In the genomic region with DNA sequence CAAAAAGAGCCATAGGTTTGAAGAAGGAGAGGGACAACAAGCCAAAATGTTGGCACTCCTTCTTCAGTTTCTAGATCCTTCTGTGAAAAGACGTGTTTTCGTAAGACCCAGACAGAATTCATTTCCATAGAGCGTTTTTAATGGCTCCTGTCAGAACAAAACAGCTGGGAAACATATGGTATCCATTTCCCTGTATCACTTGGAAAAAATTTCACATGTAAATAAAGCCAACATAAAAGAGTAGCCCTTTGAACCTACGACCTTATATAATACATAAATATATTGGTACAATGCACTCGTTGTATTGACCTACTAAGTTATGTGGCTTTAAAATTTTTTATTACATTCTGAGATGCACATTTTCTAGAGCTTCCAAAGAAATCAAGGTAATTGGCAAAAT, we compare ENCODE assay signal across 20 cellular contexts.
A peak's percentile ranks its signal among the peaks of the same experiment; 100 is the strongest.
DNase-seq lines count a peak whose midpoint lies in the region; ATAC-seq and TF ChIP-seq lines count a peak whose summit lies in the region.
"Had no signal": no experiment of that assay in that cellular context is flagged by ENCODE, and none has a peak within 500 bp of the region (broad histone marks: within the 10 kb centered on the region; RNA-seq: fewer than 3 reads in every experiment).

No MANE protein-coding gene starts in this region.

- H3K27me3 Mint-ChIP-seq in type B pancreatic cell: no peaks in the 10 kb centered on the region
- peaks cover 12% of the 10 kb centered on the region for H3K27me3 Mint-ChIP-seq in activated CD4-positive, alpha-beta T cell treated with anti-CD3 and anti-CD28 coated beads for 36 hours

- intact Hi-C loops in activated CD4-positive, alpha-beta T cell treated with anti-CD3 and anti-CD28 coated beads for 36 hours (cut with DNase I, micrococcal nuclease): no loop called here
- intact Hi-C loops in adrenal gland (cut with DNase I): loop anchor here in 1 of 2 donors (10.0 kb wide), 1 partner anchor 135 kb away; no protein-coding TSS in a partner anchor

- no peak overlapping the region for H3K27ac Mint-ChIP-seq in type B pancreatic cell
- no peak overlapping the region for H3K27ac Mint-ChIP-seq in activated CD4-positive, alpha-beta T cell treated with anti-CD3 and anti-CD28 coated beads for 36 hours
- H3K27ac Mint-ChIP-seq: CD14-positive monocyte, IgD-negative memory B cell had no signal

- CTCF ChIA-PET in activated CD4-positive, alpha-beta T cell treated with anti-CD3 and anti-CD28 coated beads for 36 hours (lab: Charles Lee): no interaction called here

- no peak for TF ChIP-seq POLR2A in adrenal gland (IDR thresholded peaks at IDR 0.05)

- no peak overlapping the region for H3K4me2 ChIP-seq in GM23248 (ENCODE audit: unreplicated experiment)

- H3K4me3 ChIP-seq in GM23248 (no peak overlapping the region), adipocyte (ENCODE audit: low read length) (no peak overlapping the region), foreskin fibroblast (ENCODE audit: low read depth in 1 of 2, low read length in 2 of 2) (no peak overlapping the region), adrenal gland (no peak overlapping the region)
- H3K4me3 ChIP-seq: MG63, SK-N-MC had no signal

- H3K9me3 ChIP-seq in GM23248 (ENCODE audit: low read depth) (no peaks in the 10 kb centered on the region), adipocyte (ENCODE audit: control insufficient read depth, low read length) (no peaks in the 10 kb centered on the region), adrenal gland (replicated peaks in 1 of 3) (no peaks in the 10 kb centered on the region)
- H3K9me3 ChIP-seq: MG63 had no signal

- H3K27ac ChIP-seq in GM23248 (no peak overlapping the region), adrenal gland (no peak overlapping the region)
- H3K27ac ChIP-seq: SK-N-MC had no signal

- POLR2A ChIA-PET in activated CD4-positive, alpha-beta T cell treated with anti-CD3 and anti-CD28 coated beads for 36 hours (lab: Charles Lee): no interaction called here

- no peaks in the 10 kb centered on the region for H3K27me3 ChIP-seq in GM23248 (replicated peaks; ENCODE audit: insufficient read depth)
- no peaks in the 10 kb centered on the region for H3K27me3 ChIP-seq in adipocyte (replicated peaks; ENCODE audit: control insufficient read depth, insufficient read depth, low read length)
- no peaks in the 10 kb centered on the region for H3K27me3 ChIP-seq in adrenal gland

- no peaks in the 10 kb centered on the region for H3K9me2 ChIP-seq in GM23248 (ENCODE audit: insufficient read depth)

- peaks cover 7% of the 10 kb centered on the region for H3K36me3 Mint-ChIP-seq in type B pancreatic cell
- no peaks in the 10 kb centered on the region for H3K36me3 Mint-ChIP-seq in activated CD4-positive, alpha-beta T cell treated with anti-CD3 and anti-CD28 coated beads for 36 hours (ENCODE audit: low read depth)
- H3K36me3 Mint-ChIP-seq: CD14-positive monocyte, IgD-negative memory B cell had no signal

- H3K9ac ChIP-seq in GM23248: no peak overlapping the region
- no peak overlapping the region for H3K9ac ChIP-seq in adipocyte (ENCODE audit: low read length)

- H3F3A ChIP-seq in GM23248 (ENCODE audit: insufficient read depth): no peaks in the 10 kb centered on the region

- no peaks in the 10 kb centered on the region for H4K20me1 ChIP-seq in GM23248 (ENCODE audit: insufficient read depth)

- H3K9me3 Mint-ChIP-seq in type B pancreatic cell: no peaks in the 10 kb centered on the region
- no peaks in the 10 kb centered on the region for H3K9me3 Mint-ChIP-seq in activated CD4-positive, alpha-beta T cell treated with anti-CD3 and anti-CD28 coated beads for 36 hours (ENCODE audit: low read depth)
- H3K9me3 Mint-ChIP-seq: CD14-positive monocyte, IgD-negative memory B cell had no signal

- no peak for TF ChIP-seq CTCF in foreskin fibroblast (IDR thresholded peaks at IDR 0.05; ENCODE audit: low read depth, low read length)
- no peak for TF ChIP-seq CTCF in type B pancreatic cell (conservative IDR thresholded peaks at IDR 0.05)
- no peak for TF ChIP-seq CTCF in adrenal gland (IDR thresholded peaks at IDR 0.05)

- H3K79me2 ChIP-seq in GM23248 (ENCODE audit: insufficient read depth): no peaks in the 10 kb centered on the region

- no peak for ATAC-seq in activated CD4-positive, alpha-beta T cell treated with anti-CD3 and anti-CD28 coated beads for 36 hours
- ATAC-seq: HCT116 had no signal

- in situ Hi-C loops in GM23248 (cut with MboI): no loop called here

- H3K4me3 Mint-ChIP-seq in type B pancreatic cell: peak overlapping the region; percentile 5
- no peak overlapping the region for H3K4me3 Mint-ChIP-seq in activated CD4-positive, alpha-beta T cell treated with anti-CD3 and anti-CD28 coated beads for 36 hours
- H3K4me3 Mint-ChIP-seq: CD14-positive monocyte, IgD-negative memory B cell had no signal

- WGBS in GM23248 (ENCODE audit: low coverage in 1 of 2, low lambda C conversion rate in 2 of 2, missing lambda C conversion rate in 2 of 2), 2 experiments: 28 to 29% methylated on average over 5 of the region's 5 CpGs
- 59 to 77% (median 68%) methylated on average over 5 of the region's 5 CpGs for WGBS in adrenal gland, 4 donors

- H3K4me1 ChIP-seq in GM23248 (ENCODE audit: insufficient read depth) (0 out of 2 replicates have a peak, but pooled peaks cover 2% of the 10 kb centered on the region), adipocyte (ENCODE audit: control insufficient read depth, insufficient read depth, low read length) (no peaks in the 10 kb centered on the region), adrenal gland (replicated peaks in 1 of 2) (no peaks in the 10 kb centered on the region)

- H2AFZ ChIP-seq in GM23248: 0 out of 2 replicates have a peak overlapping the region, but pooled peaks have one; percentile 10

- no peak for DNase-seq in GM23248
- peak; percentile 53 for DNase-seq in adipocyte (ENCODE audit: low read depth)
- DNase-seq in foreskin fibroblast: peak; percentile 34 to 78
- no peak for DNase-seq in type B pancreatic cell (ENCODE audit: extremely low spot score, unreplicated experiment)
- no peak for DNase-seq in hypothalamus (lab: John Stamatoyannopoulos, UW)
- no peak for DNase-seq in activated CD4-positive, alpha-beta T cell treated with anti-CD3 and anti-CD28 coated beads for 36 hours
- DNase-seq in adrenal gland: no peak
- DNase-seq: ACHN, DND-41, Karpas-422, MG63, NCI-H1048, NCI-H1436 treated with DMSO at 0.1 percent for 48 hours, NCI-H2029 treated with DMSO at 0.1 percent for 48 hours, NCI-H774, SHP77 had no signal

- H3K36me3 ChIP-seq in GM23248 (ENCODE audit: low read depth) (no peaks in the 10 kb centered on the region), adipocyte (ENCODE audit: control insufficient read depth, insufficient read depth, low read length, severe bottlenecking) (no peaks in the 10 kb centered on the region), adrenal gland (replicated peaks in 1 of 2) (no peaks in the 10 kb centered on the region)
- H3K36me3 ChIP-seq: MG63 had no signal

- H3K4me1 Mint-ChIP-seq in type B pancreatic cell (ENCODE audit: unreplicated experiment): peaks cover 49% of the 10 kb centered on the region
- no peaks in the 10 kb centered on the region for H3K4me1 Mint-ChIP-seq in activated CD4-positive, alpha-beta T cell treated with anti-CD3 and anti-CD28 coated beads for 36 hours
- H3K4me1 Mint-ChIP-seq: CD14-positive monocyte, IgD-negative memory B cell had no signal

Comparison
In these comparisons a context has a peak if more than half of its experiments do, and no peak if none do; other contexts are left out.
1. DNase-seq: peak in adipocyte (single experiment) and foreskin fibroblast (2 of 2); none in GM23248 (single experiment), type B pancreatic cell (single experiment), hypothalamus (0 of 51), activated CD4-positive, alpha-beta T cell treated with anti-CD3 and anti-CD28 coated beads for 36 hours (single experiment) and adrenal gland (0 of 7).